In genomic region chr16:79212114-79212791, GRCh38 we compare ENCODE assay signal across 19 cellular contexts.
A peak's percentile ranks its signal among the peaks of the same experiment; 100 is the strongest.
DNase-seq lines count a peak whose midpoint lies in the region; FAIRE-seq and TF ChIP-seq lines count a peak whose summit lies in the region.
"Had no signal": no experiment of that assay in that cellular context is flagged by ENCODE, and none has a peak within 500 bp of the region (broad histone marks: within the 10 kb centered on the region; RNA-seq: fewer than 3 reads in every experiment).

No MANE protein-coding gene starts in this region.

- no peak overlapping the region for H2BK120ac ChIP-seq in neuronal stem cell (ENCODE audit: low read depth, low read length)

- H4K8ac ChIP-seq in neuronal stem cell (ENCODE audit: low read depth, low read length): no peak overlapping the region

- H3K9ac ChIP-seq in HUES64 (ENCODE audit: low read depth, low read length) (no peak overlapping the region), endodermal cell (ENCODE audit: extremely low read depth, low read length, poor library complexity, severe bottlenecking) (no peak overlapping the region), neuronal stem cell (ENCODE audit: low read depth, low read length, poor library complexity) (no peak overlapping the region)
- H3K9ac ChIP-seq: BLaER1 treated with 17β-estradiol and CSF1 and Interleukin-3, amounts not matched to agents 10 nM and 100 nM had no signal

- DNase-seq in G401 (ENCODE audit: low spot score) (peak; percentile 42), endodermal cell (peak; percentile 48), neuronal stem cell (ENCODE audit: low spot score) (peak; percentile 30), T-helper 1 cell (no peak), NCI-H2107 treated with DMSO at 0.1 percent for 48 hours (lab: John Stamatoyannopoulos, UW; ENCODE audit: unreplicated experiment) (no peak), endothelial cell (ENCODE audit: low spot score) (no peak), H54 (ENCODE audit: insufficient read length, low spot score) (no peak)
- DNase-seq: CD8-positive, alpha-beta memory T cell; Karpas-422; MM.1S; NCI-H1092 treated with DMSO at 0.1 percent for 48 hours; NCI-H146; NCI-H2029 treated with DMSO at 0.1 percent for 48 hours; NCI-H446 treated with DMSO at 0.1 percent for 48 hours had no signal

- H3K9me3 Mint-ChIP-seq in endodermal cell (peaks cover 4% of the 10 kb centered on the region), endothelial cell (ENCODE audit: unreplicated experiment) (no peaks in the 10 kb centered on the region)

- no peak overlapping the region for H4K91ac ChIP-seq in neuronal stem cell (ENCODE audit: low read depth, low read length, poor library complexity)

- H3K27me3 ChIP-seq in HUES64 (ENCODE audit: insufficient read depth, low read length): no peaks in the 10 kb centered on the region
- no peaks in the 10 kb centered on the region for H3K27me3 ChIP-seq in endodermal cell (ENCODE audit: control insufficient read depth, insufficient read depth, low read length, poor library complexity, severe bottlenecking)
- H3K27me3 ChIP-seq in neuronal stem cell (ENCODE audit: control insufficient read depth in 3 of 3, insufficient read depth in 3 of 3, low read depth in 1 of 3, low read length in 3 of 3): no peaks in the 10 kb centered on the region
- H3K27me3 ChIP-seq: BLaER1 treated with 17β-estradiol and CSF1 and Interleukin-3, amounts not matched to agents 10 nM and 100 nM had no signal

- H3K36me3 ChIP-seq in HUES64 (ENCODE audit: insufficient read depth, low read length) (no peaks in the 10 kb centered on the region), endodermal cell (ENCODE audit: control insufficient read depth, insufficient read depth, low read length) (no peaks in the 10 kb centered on the region), neuronal stem cell (replicated peaks in 1 of 2; ENCODE audit: control insufficient read depth in 2 of 2, insufficient read depth in 2 of 2, low read length in 2 of 2) (no peaks in the 10 kb centered on the region)
- H3K36me3 ChIP-seq: BLaER1 treated with 17β-estradiol and CSF1 and Interleukin-3, amounts not matched to agents 10 nM and 100 nM had no signal

- peak overlapping the region; percentile 80 for H3K27ac ChIP-seq in HUES64 (ENCODE audit: low read depth, low read length)
- no peak overlapping the region for H3K27ac ChIP-seq in endodermal cell (ENCODE audit: low read depth, low read length)
- peak overlapping the region; percentile 17 for H3K27ac ChIP-seq in neuronal stem cell (replicated peaks; ENCODE audit: low read length)
- H3K27ac ChIP-seq: BLaER1 treated with 17β-estradiol and CSF1 and Interleukin-3, amounts not matched to agents 10 nM and 100 nM had no signal

- H2AFZ ChIP-seq in neuronal stem cell (ENCODE audit: low read length): no peak overlapping the region

- TF ChIP-seq POLR2A in H54 (IDR thresholded peaks at IDR 0.05; ENCODE audit: low read depth, low read length): no peak

- H3K36me3 Mint-ChIP-seq in endodermal cell (ENCODE audit: low read depth) (peaks cover 5% of the 10 kb centered on the region), endothelial cell (ENCODE audit: low read depth, unreplicated experiment) (no peaks in the 10 kb centered on the region)

- H3K79me1 ChIP-seq in neuronal stem cell (ENCODE audit: low read depth, low read length): no peaks in the 10 kb centered on the region

- H3K18ac ChIP-seq in neuronal stem cell (ENCODE audit: low read length): no peak overlapping the region

- H3K4me1 ChIP-seq in HUES64 (ENCODE audit: insufficient read depth, low read length): peaks cover 17% of the 10 kb centered on the region
- H3K4me1 ChIP-seq in endodermal cell (ENCODE audit: control insufficient read depth, insufficient read depth, low read length): no peaks in the 10 kb centered on the region
- peaks cover 10 to 16% of the 10 kb centered on the region in 2 donors for H3K4me1 ChIP-seq in neuronal stem cell (ENCODE audit: control insufficient read depth in 2 of 2, insufficient read depth in 1 of 2, low read depth in 1 of 2, low read length in 2 of 2)

- no peak overlapping the region for H3K23ac ChIP-seq in neuronal stem cell (ENCODE audit: low read depth, low read length, poor library complexity)

- H3K4me3 Mint-ChIP-seq in endodermal cell: no peak overlapping the region
- H3K4me3 Mint-ChIP-seq in endothelial cell (ENCODE audit: unreplicated experiment): no peak overlapping the region
- H3K4me3 Mint-ChIP-seq: CD8-positive, alpha-beta memory T cell had no signal

- H3K4me2 ChIP-seq in neuronal stem cell (ENCODE audit: insufficient read depth, low read length, poor library complexity, severe bottlenecking): no peak overlapping the region

- H3K27ac Mint-ChIP-seq in endodermal cell (no peak overlapping the region), endothelial cell (ENCODE audit: unreplicated experiment) (no peak overlapping the region)
- H3K27ac Mint-ChIP-seq: CD8-positive, alpha-beta memory T cell had no signal

- H3K4me3 ChIP-seq in HUES64 (ENCODE audit: low read length): no peak overlapping the region
- no peak overlapping the region for H3K4me3 ChIP-seq in endodermal cell (ENCODE audit: low read length)
- no peak overlapping the region for H3K4me3 ChIP-seq in neuronal stem cell (ENCODE audit: low read length in 2 of 2)
- H3K4me3 ChIP-seq: BLaER1 treated with 17β-estradiol and CSF1 and Interleukin-3, amounts not matched to agents 10 nM and 100 nM had no signal

- H3K4me1 Mint-ChIP-seq in endodermal cell (peaks cover 29% of the 10 kb centered on the region), endothelial cell (ENCODE audit: unreplicated experiment) (peaks cover 6% of the 10 kb centered on the region)
- H3K4me1 Mint-ChIP-seq: IgD-negative memory B cell had no signal

- no peak overlapping the region for H2BK15ac ChIP-seq in neuronal stem cell (ENCODE audit: low read length)

- TF ChIP-seq CTCF in endodermal cell (conservative IDR thresholded peaks at IDR 0.05): no peak
- TF ChIP-seq CTCF in endothelial cell (IDR thresholded peaks at IDR 0.05; ENCODE audit: unreplicated experiment): no peak

- H3K27me3 Mint-ChIP-seq in endodermal cell (ENCODE audit: insufficient read depth) (peaks cover 5% of the 10 kb centered on the region), endothelial cell (ENCODE audit: unreplicated experiment) (no peaks in the 10 kb centered on the region)
- H3K27me3 Mint-ChIP-seq: CD8-positive, alpha-beta memory T cell; IgD-negative memory B cell had no signal

- H3K9me3 ChIP-seq in HUES64 (ENCODE audit: insufficient read depth, low read depth, low read length) (no peaks in the 10 kb centered on the region; the same call in 1 of the 2 replicates), endodermal cell (ENCODE audit: control insufficient read depth, low read length) (peaks cover 11% of the 10 kb centered on the region), neuronal stem cell (replicated peaks in 1 of 2; ENCODE audit: control insufficient read depth in 2 of 2, insufficient read depth in 1 of 2, low read depth in 1 of 2, low read length in 2 of 2) (peaks cover 0 to 18% of the 10 kb centered on the region in 2 donors)

- in situ Hi-C loops in G401 (cut with HindIII; ENCODE audit: low sequenced_read_pairs): no loop called here

- WGBS in HUES64: 63% methylated on average over 9 of the region's 10 CpGs
- 65 to 76% methylated on average over 4 to 10 of the region's 10 CpGs for WGBS in endodermal cell (ENCODE audit: insufficient coverage in 1 of 2, insufficient read length in 1 of 2), 2 experiments
- WGBS in neuronal stem cell (ENCODE audit: extremely low coverage in 2 of 2, insufficient read length in 2 of 2, insufficient replicate concordance in 1 of 2), 2 donors: no CpG with 5 or more reads among the region's 10 CpGs

- H2BK5ac ChIP-seq in neuronal stem cell (ENCODE audit: low read length): no peak overlapping the region

- H2BK12ac ChIP-seq in neuronal stem cell (ENCODE audit: low read length): no peak overlapping the region

- no peak overlapping the region for H3K14ac ChIP-seq in neuronal stem cell (ENCODE audit: low read length)

- H3K4ac ChIP-seq in neuronal stem cell (ENCODE audit: low read length): no peak overlapping the region

- no peak for FAIRE-seq in H54 (lab: Jason Lieb, UNC)
- FAIRE-seq: D721Med, RCC 7860 had no signal

- no peak overlapping the region for H2AK5ac ChIP-seq in neuronal stem cell (ENCODE audit: low read depth, low read length)

Comparison
In these comparisons a context has a peak if more than half of its experiments do, and no peak if none do; other contexts are left out.
1. DNase-seq: peak in G401 (single experiment), endodermal cell (single experiment) and neuronal stem cell (single experiment); none in T-helper 1 cell (0 of 5), NCI-H2107 treated with DMSO at 0.1 percent for 48 hours (single experiment), endothelial cell (single experiment) and H54 (single experiment).